ENCODE assay signal across 1 cellular context in the genomic region with DNA sequence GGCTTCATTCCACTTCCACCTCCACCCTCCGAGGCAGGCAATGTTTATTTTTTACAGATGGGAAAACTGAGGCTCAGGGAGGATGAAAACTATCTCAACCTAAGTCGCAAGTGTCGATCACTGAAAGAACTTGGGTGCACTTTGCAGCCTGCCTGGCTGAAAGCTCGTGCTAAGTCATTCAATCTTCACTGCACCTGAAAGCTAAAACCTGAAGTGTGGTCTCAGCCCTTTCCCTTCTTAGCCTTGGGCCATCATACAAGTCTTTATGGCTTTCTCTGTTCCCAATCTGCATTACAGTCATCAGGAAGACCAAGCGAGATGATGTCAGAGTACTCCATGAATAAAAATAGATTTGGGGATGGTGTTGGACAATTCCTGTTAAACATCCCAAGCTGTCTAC.
TF ChIP-seq lines count a peak whose summit lies in the region.

No MANE protein-coding gene starts in this region.

TF ChIP-seq in SK-N-SH, 30 proteins besides CTCF, POLR2A, EP300 and RAD21 (continued from another document):
- TF ChIP-seq, protein P1, sequence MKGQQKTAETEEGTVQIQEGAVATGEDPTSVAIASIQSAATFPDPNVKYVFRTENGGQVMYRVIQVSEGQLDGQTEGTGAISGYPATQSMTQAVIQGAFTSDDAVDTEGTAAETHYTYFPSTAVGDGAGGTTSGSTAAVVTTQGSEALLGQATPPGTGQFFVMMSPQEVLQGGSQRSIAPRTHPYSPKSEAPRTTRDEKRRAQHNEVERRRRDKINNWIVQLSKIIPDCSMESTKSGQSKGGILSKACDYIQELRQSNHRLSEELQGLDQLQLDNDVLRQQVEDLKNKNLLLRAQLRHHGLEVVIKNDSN (IDR thresholded peaks at IDR 0.05; ENCODE audit: borderline replicate concordance, low read depth): no peak
- TF ChIP-seq ELF1 (IDR thresholded peaks at IDR 0.05) (no peak), MEF2A (IDR thresholded peaks at IDR 0.05; ENCODE audit: borderline replicate concordance, low read depth) (no peak), USF2 (IDR thresholded peaks at IDR 0.05; ENCODE audit: borderline replicate concordance, low read depth, low read length) (no peak), TAF1 (IDR thresholded peaks at IDR 0.05; ENCODE audit: borderline replicate concordance, low read depth, low read length) (no peak), FOXJ3 (CRISPR knock-in tag; IDR thresholded peaks at IDR 0.05) (no peak), PBX3 (IDR thresholded peaks at IDR 0.05) (no peak), NFIC (IDR thresholded peaks at IDR 0.05; ENCODE audit: borderline replicate concordance) (no peak), FOSL2 (IDR thresholded peaks at IDR 0.05; ENCODE audit: borderline replicate concordance, low read depth) (no peak), RFX5 (IDR thresholded peaks at IDR 0.05; ENCODE audit: low read length) (no peak), CHD2 (IDR thresholded peaks at IDR 0.05; ENCODE audit: low read length, partially characterized antibody) (no peak), EZH2phosphoT487 (IDR thresholded peaks at IDR 0.05; ENCODE audit: borderline replicate concordance, low read depth) (no peak), RXRA (IDR thresholded peaks at IDR 0.05; ENCODE audit: borderline replicate concordance, low read depth) (no peak), GATA2 (CRISPR knock-in tag; IDR thresholded peaks at IDR 0.05) (no peak)
- TF ChIP-seq, protein P2, sequence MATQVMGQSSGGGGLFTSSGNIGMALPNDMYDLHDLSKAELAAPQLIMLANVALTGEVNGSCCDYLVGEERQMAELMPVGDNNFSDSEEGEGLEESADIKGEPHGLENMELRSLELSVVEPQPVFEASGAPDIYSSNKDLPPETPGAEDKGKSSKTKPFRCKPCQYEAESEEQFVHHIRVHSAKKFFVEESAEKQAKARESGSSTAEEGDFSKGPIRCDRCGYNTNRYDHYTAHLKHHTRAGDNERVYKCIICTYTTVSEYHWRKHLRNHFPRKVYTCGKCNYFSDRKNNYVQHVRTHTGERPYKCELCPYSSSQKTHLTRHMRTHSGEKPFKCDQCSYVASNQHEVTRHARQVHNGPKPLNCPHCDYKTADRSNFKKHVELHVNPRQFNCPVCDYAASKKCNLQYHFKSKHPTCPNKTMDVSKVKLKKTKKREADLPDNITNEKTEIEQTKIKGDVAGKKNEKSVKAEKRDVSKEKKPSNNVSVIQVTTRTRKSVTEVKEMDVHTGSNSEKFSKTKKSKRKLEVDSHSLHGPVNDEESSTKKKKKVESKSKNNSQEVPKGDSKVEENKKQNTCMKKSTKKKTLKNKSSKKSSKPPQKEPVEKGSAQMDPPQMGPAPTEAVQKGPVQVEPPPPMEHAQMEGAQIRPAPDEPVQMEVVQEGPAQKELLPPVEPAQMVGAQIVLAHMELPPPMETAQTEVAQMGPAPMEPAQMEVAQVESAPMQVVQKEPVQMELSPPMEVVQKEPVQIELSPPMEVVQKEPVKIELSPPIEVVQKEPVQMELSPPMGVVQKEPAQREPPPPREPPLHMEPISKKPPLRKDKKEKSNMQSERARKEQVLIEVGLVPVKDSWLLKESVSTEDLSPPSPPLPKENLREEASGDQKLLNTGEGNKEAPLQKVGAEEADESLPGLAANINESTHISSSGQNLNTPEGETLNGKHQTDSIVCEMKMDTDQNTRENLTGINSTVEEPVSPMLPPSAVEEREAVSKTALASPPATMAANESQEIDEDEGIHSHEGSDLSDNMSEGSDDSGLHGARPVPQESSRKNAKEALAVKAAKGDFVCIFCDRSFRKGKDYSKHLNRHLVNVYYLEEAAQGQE (IDR thresholded peaks at IDR 0.05; ENCODE audit: low read depth, low read length): no peak
- TF ChIP-seq, protein P3, sequence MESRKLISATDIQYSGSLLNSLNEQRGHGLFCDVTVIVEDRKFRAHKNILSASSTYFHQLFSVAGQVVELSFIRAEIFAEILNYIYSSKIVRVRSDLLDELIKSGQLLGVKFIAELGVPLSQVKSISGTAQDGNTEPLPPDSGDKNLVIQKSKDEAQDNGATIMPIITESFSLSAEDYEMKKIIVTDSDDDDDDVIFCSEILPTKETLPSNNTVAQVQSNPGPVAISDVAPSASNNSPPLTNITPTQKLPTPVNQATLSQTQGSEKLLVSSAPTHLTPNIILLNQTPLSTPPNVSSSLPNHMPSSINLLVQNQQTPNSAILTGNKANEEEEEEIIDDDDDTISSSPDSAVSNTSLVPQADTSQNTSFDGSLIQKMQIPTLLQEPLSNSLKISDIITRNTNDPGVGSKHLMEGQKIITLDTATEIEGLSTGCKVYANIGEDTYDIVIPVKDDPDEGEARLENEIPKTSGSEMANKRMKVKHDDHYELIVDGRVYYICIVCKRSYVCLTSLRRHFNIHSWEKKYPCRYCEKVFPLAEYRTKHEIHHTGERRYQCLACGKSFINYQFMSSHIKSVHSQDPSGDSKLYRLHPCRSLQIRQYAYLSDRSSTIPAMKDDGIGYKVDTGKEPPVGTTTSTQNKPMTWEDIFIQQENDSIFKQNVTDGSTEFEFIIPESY (IDR thresholded peaks at IDR 0.05; ENCODE audit: borderline replicate concordance, low read depth): no peak
